Comparison of ENCODE assay signal across 11 cellular contexts in genomic region chr12:103114296-103115055, GRCh38.
DNase-seq lines count a peak whose midpoint lies in the region; ATAC-seq lines count a peak whose summit lies in the region.
"Had no signal": no experiment of that assay in that cellular context is flagged by ENCODE, and none has a peak within 500 bp of the region (broad histone marks: within the 10 kb centered on the region; RNA-seq: fewer than 3 reads in every experiment).

No MANE protein-coding gene starts in this region.

- H3K9me3 Mint-ChIP-seq in activated T-cell treated with anti-CD3 and anti-CD28 coated beads, Interleukin-2, amount 50 U/mL, for 72 hours: no peaks in the 10 kb centered on the region
- H3K9me3 Mint-ChIP-seq: neural progenitor cell had no signal

- H3K4me3 ChIP-seq in H7 (ENCODE audit: insufficient read depth, low read depth, low read length): no peak overlapping the region
- H3K4me3 ChIP-seq: coronary artery, neural progenitor cell had no signal

- ATAC-seq in GM18867 (IDR thresholded peaks at IDR 0.05; ENCODE audit: unreplicated experiment): peak; percentile 99
- ATAC-seq in GM21529 (IDR thresholded peaks at IDR 0.05; ENCODE audit: unreplicated experiment): peak; percentile 98
- ATAC-seq in HG03175 (IDR thresholded peaks at IDR 0.05; ENCODE audit: unreplicated experiment): peak; percentile 97
- peak; percentile 66 for ATAC-seq in left lobe of liver
- ATAC-seq in activated T-cell treated with anti-CD3 and anti-CD28 coated beads, Interleukin-2, amount 50 U/mL, for 72 hours (replicated peaks in 1 of 2): no peak

- H3K36me3 Mint-ChIP-seq in activated T-cell treated with anti-CD3 and anti-CD28 coated beads, Interleukin-2, amount 50 U/mL, for 72 hours (ENCODE audit: insufficient read depth in 2 of 2): no peaks in the 10 kb centered on the region
- H3K36me3 Mint-ChIP-seq: neural progenitor cell had no signal

- no peak overlapping the region for H3K4me3 Mint-ChIP-seq in activated T-cell treated with anti-CD3 and anti-CD28 coated beads, Interleukin-2, amount 50 U/mL, for 72 hours
- H3K4me3 Mint-ChIP-seq: neural progenitor cell had no signal

- no peaks in the 10 kb centered on the region for H3K4me1 Mint-ChIP-seq in activated T-cell treated with anti-CD3 and anti-CD28 coated beads, Interleukin-2, amount 50 U/mL, for 72 hours (ENCODE audit: low read depth)
- H3K4me1 Mint-ChIP-seq: neural progenitor cell had no signal

- DNase-seq in left lobe of liver (ENCODE audit: low spot score) (no peak), H7 (no peak), pons (ENCODE audit: low spot score) (no peak)
- no peak for DNase-seq in activated T-cell treated with anti-CD3 and anti-CD28 coated beads, Interleukin-2, amount 50 U/mL, for 72 hours
- no peak for DNase-seq in stimulated activated CD4-positive, alpha-beta T cell treated with anti-CD3 and anti-CD28 coated beads, Interleukin-15, amount 100 ng/mL, for 24 hours
- DNase-seq: DMS79 had no signal

- H3K36me3 ChIP-seq in H7 (replicated peaks; ENCODE audit: control insufficient read depth, insufficient read depth, low read length): no peaks in the 10 kb centered on the region
- H3K36me3 ChIP-seq: neural progenitor cell had no signal

- no peak overlapping the region for H3K27ac Mint-ChIP-seq in activated T-cell treated with anti-CD3 and anti-CD28 coated beads, Interleukin-2, amount 50 U/mL, for 72 hours
- H3K27ac Mint-ChIP-seq: neural progenitor cell had no signal

- H3K27me3 ChIP-seq in H7 (ENCODE audit: control insufficient read depth, insufficient read depth, low read length): no peaks in the 10 kb centered on the region
- H3K27me3 ChIP-seq: neural progenitor cell had no signal

- no peaks in the 10 kb centered on the region for H3K27me3 Mint-ChIP-seq in activated T-cell treated with anti-CD3 and anti-CD28 coated beads, Interleukin-2, amount 50 U/mL, for 72 hours (ENCODE audit: low read depth)

Comparison
In these comparisons a context has a peak if more than half of its experiments do, and no peak if none do; other contexts are left out.
1. ATAC-seq: peak in GM18867 (single experiment), GM21529 (single experiment), HG03175 (single experiment) and left lobe of liver (single experiment); none in activated T-cell treated with anti-CD3 and anti-CD28 coated beads, Interleukin-2, amount 50 U/mL, for 72 hours (0 of 2).